ENCODE assay signal across 39 cellular contexts in the genomic region with DNA sequence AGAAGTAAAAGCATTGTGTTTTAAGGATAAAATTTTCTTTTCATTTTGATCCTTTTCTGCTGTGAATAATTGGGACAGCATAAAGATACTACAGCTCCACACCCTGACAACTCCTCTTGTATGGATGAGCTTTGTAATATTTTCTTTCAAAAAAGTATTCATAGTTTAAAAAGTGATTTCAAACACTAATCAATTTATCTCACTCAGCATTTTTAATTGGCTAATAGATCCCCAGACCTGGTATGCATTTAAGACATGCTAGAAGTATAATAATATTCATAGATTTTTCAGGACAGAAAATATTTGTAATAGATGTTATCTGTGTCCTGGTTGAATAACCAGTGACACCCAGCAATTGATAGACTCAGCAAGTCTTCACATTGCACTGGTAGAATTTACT.
"Had no signal": no experiment of that assay in that cellular context is flagged by ENCODE, and none has a peak within 500 bp of the region (broad histone marks: within the 10 kb centered on the region; RNA-seq: fewer than 3 reads in every experiment).

No MANE protein-coding gene starts in this region.

- H3K36me3 ChIP-seq: ascending aorta, cardiac muscle cell, WERI-Rb-1 had no signal

- H3K27ac Mint-ChIP-seq: activated CD4-positive, alpha-beta memory T cell treated with anti-CD3 and anti-CD28 coated beads, Interleukin-2, amount 10 ng/mL, durations not matched to agents 7 days and 5 days; activated CD4-positive, alpha-beta T cell treated with anti-CD3 and anti-CD28 coated beads for 36 hours; activated CD4-positive, alpha-beta T cell treated with anti-CD3 and anti-CD28 coated beads, Interleukin-2, amount 10 ng/mL, durations not matched to agents 7 days and 5 days; activated CD8-positive, alpha-beta memory T cell treated with anti-CD3 and anti-CD28 coated beads, Interleukin-2, amount 10 ng/mL, durations not matched to agents 7 days and 5 days; activated CD8-positive, alpha-beta T cell treated with anti-CD3 and anti-CD28 coated beads, Interleukin-2, amount 10 ng/mL, durations not matched to agents 7 days and 5 days; activated naive CD4-positive, alpha-beta T cell treated with anti-CD3 and anti-CD28 coated beads, Interleukin-2, amount 10 ng/mL, durations not matched to agents 7 days and 5 days; activated naive CD4-positive, alpha-beta T cell treated with anti-CD3 and anti-CD28 coated beads, Interleukin-2, amount 50 U/mL, for 24 hours; activated naive CD8-positive, alpha-beta T cell; activated naive CD8-positive, alpha-beta T cell treated with anti-CD3 and anti-CD28 coated beads, Interleukin-2, amount 10 ng/mL, durations not matched to agents 7 days and 5 days; activated naive CD8-positive, alpha-beta T cell treated with anti-CD3 and anti-CD28 coated beads, Interleukin-2, amount 50 U/mL, for 24 hours; activated T-cell treated with anti-CD3 and anti-CD28 coated beads, Interleukin-2, amount 50 U/mL, for 24 hours; activated T-helper 2 cell treated with anti-CD3 and anti-CD28 coated beads, Interferon-gamma antibody, Interleukin-2, Interleukin-4, amounts not matched to agents 10 μg/mL and 5 μg/mL and 100 μg/mL, durations not matched to agents 14 hours and 24 hours and 36 hours; brain; T-helper 1 cell treated with Interleukin-12 subunit alpha and Interleukin-12 subunit beta and Interleukin-4 antibody, amounts not matched to agents 30 μg/mL and 1 μg/mL, for 36 hours; T-helper 2 cell treated with Interferon-gamma antibody and Interleukin-4, amounts not matched to agents 5 μg/mL and 100 μg/mL, for 36 hours; WTC11 had no signal

- H3K27me3 Mint-ChIP-seq: activated CD4-positive, alpha-beta memory T cell treated with anti-CD3 and anti-CD28 coated beads, Interleukin-2, amount 10 ng/mL, durations not matched to agents 7 days and 5 days; activated CD4-positive, alpha-beta T cell treated with anti-CD3 and anti-CD28 coated beads for 36 hours; activated CD4-positive, alpha-beta T cell treated with anti-CD3 and anti-CD28 coated beads, Interleukin-2, amount 10 ng/mL, durations not matched to agents 7 days and 5 days; activated CD8-positive, alpha-beta memory T cell treated with anti-CD3 and anti-CD28 coated beads, Interleukin-2, amount 10 ng/mL, durations not matched to agents 7 days and 5 days; activated naive CD4-positive, alpha-beta T cell treated with anti-CD3 and anti-CD28 coated beads, Interleukin-2, amount 10 ng/mL, durations not matched to agents 7 days and 5 days; activated naive CD4-positive, alpha-beta T cell treated with anti-CD3 and anti-CD28 coated beads, Interleukin-2, amount 50 U/mL, for 24 hours; activated naive CD8-positive, alpha-beta T cell; activated naive CD8-positive, alpha-beta T cell treated with anti-CD3 and anti-CD28 coated beads, Interleukin-2, amount 10 ng/mL, durations not matched to agents 7 days and 5 days; activated naive CD8-positive, alpha-beta T cell treated with anti-CD3 and anti-CD28 coated beads, Interleukin-2, amount 50 U/mL, for 24 hours; activated T-cell treated with anti-CD3 and anti-CD28 coated beads, Interleukin-2, amount 50 U/mL, for 24 hours; brain; central memory CD8-positive, alpha-beta T cell had no signal

- H3K27ac ChIP-seq: ascending aorta, cardiac muscle cell, WERI-Rb-1 had no signal

- H3K36me3 Mint-ChIP-seq: activated CD8-positive, alpha-beta memory T cell treated with anti-CD3 and anti-CD28 coated beads, Interleukin-2, amount 10 ng/mL, durations not matched to agents 7 days and 5 days; activated naive CD4-positive, alpha-beta T cell treated with anti-CD3 and anti-CD28 coated beads, Interleukin-2, amount 10 ng/mL, durations not matched to agents 7 days and 5 days; activated naive CD4-positive, alpha-beta T cell treated with anti-CD3 and anti-CD28 coated beads, Interleukin-2, amount 50 U/mL, for 24 hours; activated naive CD8-positive, alpha-beta T cell; activated naive CD8-positive, alpha-beta T cell treated with anti-CD3 and anti-CD28 coated beads, Interleukin-2, amount 10 ng/mL, durations not matched to agents 7 days and 5 days; brain had no signal

- H3K9me3 Mint-ChIP-seq: activated CD4-positive, alpha-beta memory T cell treated with anti-CD3 and anti-CD28 coated beads, Interleukin-2, amount 10 ng/mL, durations not matched to agents 7 days and 5 days; activated naive CD4-positive, alpha-beta T cell treated with anti-CD3 and anti-CD28 coated beads, Interleukin-2, amount 10 ng/mL, durations not matched to agents 7 days and 5 days; activated naive CD8-positive, alpha-beta T cell treated with anti-CD3 and anti-CD28 coated beads, Interleukin-2, amount 10 ng/mL, durations not matched to agents 7 days and 5 days; activated T-cell treated with anti-CD3 and anti-CD28 coated beads, Interleukin-2, amount 50 U/mL, for 24 hours; brain; T-helper 2 cell treated with Interferon-gamma antibody and Interleukin-4, amounts not matched to agents 5 μg/mL and 100 μg/mL, for 36 hours had no signal

- H3K4me3 Mint-ChIP-seq: activated CD4-positive, alpha-beta memory T cell treated with anti-CD3 and anti-CD28 coated beads, Interleukin-2, amount 10 ng/mL, durations not matched to agents 7 days and 5 days; activated CD4-positive, alpha-beta T cell treated with anti-CD3 and anti-CD28 coated beads for 36 hours; activated CD4-positive, alpha-beta T cell treated with anti-CD3 and anti-CD28 coated beads, Interleukin-2, amount 10 ng/mL, durations not matched to agents 7 days and 5 days; activated CD8-positive, alpha-beta memory T cell treated with anti-CD3 and anti-CD28 coated beads, Interleukin-2, amount 10 ng/mL, durations not matched to agents 7 days and 5 days; activated CD8-positive, alpha-beta T cell treated with anti-CD3 and anti-CD28 coated beads, Interleukin-2, amount 10 ng/mL, durations not matched to agents 7 days and 5 days; activated naive CD4-positive, alpha-beta T cell treated with anti-CD3 and anti-CD28 coated beads, Interleukin-2, amount 10 ng/mL, durations not matched to agents 7 days and 5 days; activated naive CD4-positive, alpha-beta T cell treated with anti-CD3 and anti-CD28 coated beads, Interleukin-2, amount 50 U/mL, for 24 hours; activated naive CD8-positive, alpha-beta T cell; activated naive CD8-positive, alpha-beta T cell treated with anti-CD3 and anti-CD28 coated beads, Interleukin-2, amount 10 ng/mL, durations not matched to agents 7 days and 5 days; activated naive CD8-positive, alpha-beta T cell treated with anti-CD3 and anti-CD28 coated beads, Interleukin-2, amount 50 U/mL, for 24 hours; activated T-cell treated with anti-CD3 and anti-CD28 coated beads, Interleukin-2, amount 50 U/mL, for 24 hours; brain; central memory CD8-positive, alpha-beta T cell; T-helper 1 cell treated with Interleukin-12 subunit alpha and Interleukin-12 subunit beta and Interleukin-4 antibody, amounts not matched to agents 30 μg/mL and 1 μg/mL, for 36 hours; T-helper 2 cell treated with Interferon-gamma antibody and Interleukin-4, amounts not matched to agents 5 μg/mL and 100 μg/mL, for 36 hours; WTC11 had no signal

- H3K4me1 ChIP-seq: ascending aorta had no signal

- H3K4me1 Mint-ChIP-seq: activated CD4-positive, alpha-beta memory T cell treated with anti-CD3 and anti-CD28 coated beads, Interleukin-2, amount 10 ng/mL, durations not matched to agents 7 days and 5 days; activated CD4-positive, alpha-beta T cell treated with anti-CD3 and anti-CD28 coated beads for 36 hours; activated CD4-positive, alpha-beta T cell treated with anti-CD3 and anti-CD28 coated beads, Interleukin-2, amount 10 ng/mL, durations not matched to agents 7 days and 5 days; activated CD8-positive, alpha-beta memory T cell treated with anti-CD3 and anti-CD28 coated beads, Interleukin-2, amount 10 ng/mL, durations not matched to agents 7 days and 5 days; activated naive CD4-positive, alpha-beta T cell treated with anti-CD3 and anti-CD28 coated beads, Interleukin-2, amount 10 ng/mL, durations not matched to agents 7 days and 5 days; activated naive CD4-positive, alpha-beta T cell treated with anti-CD3 and anti-CD28 coated beads, Interleukin-2, amount 50 U/mL, for 24 hours; activated naive CD8-positive, alpha-beta T cell treated with anti-CD3 and anti-CD28 coated beads, Interleukin-2, amount 10 ng/mL, durations not matched to agents 7 days and 5 days; activated naive CD8-positive, alpha-beta T cell treated with anti-CD3 and anti-CD28 coated beads, Interleukin-2, amount 50 U/mL, for 24 hours; central memory CD8-positive, alpha-beta T cell had no signal

- ATAC-seq: activated CD4-positive, alpha-beta T cell treated with anti-CD3 and anti-CD28 coated beads for 36 hours; activated CD4-positive, CD25-positive, alpha-beta regulatory T cell treated with anti-CD3 and anti-CD28 coated beads, Interleukin-2, amount 50 U/mL, for 24 hours; activated CD8-positive, alpha-beta memory T cell treated with anti-CD3 and anti-CD28 coated beads, Interleukin-2, amount 10 ng/mL, durations not matched to agents 7 days and 5 days; activated CD8-positive, alpha-beta T cell treated with anti-CD3 and anti-CD28 coated beads, Interleukin-2, amount 10 ng/mL, durations not matched to agents 7 days and 5 days; activated naive CD8-positive, alpha-beta T cell treated with anti-CD3 and anti-CD28 coated beads, Interleukin-2, amount 50 U/mL, for 24 hours; WTC11 had no signal

- FAIRE-seq: bronchial epithelial cell, TTC549 had no signal

- DNase-seq: activated CD4-positive, alpha-beta memory T cell treated with anti-CD3 and anti-CD28 coated beads, Interleukin-2, amount 10 ng/mL, durations not matched to agents 7 days and 5 days; activated CD4-positive, alpha-beta T cell treated with anti-CD3 and anti-CD28 coated beads for 1 hour; activated CD4-positive, alpha-beta T cell treated with anti-CD3 and anti-CD28 coated beads for 36 hours; activated CD4-positive, alpha-beta T cell treated with anti-CD3 and anti-CD28 coated beads for 48 hours; activated CD4-positive, alpha-beta T cell treated with anti-CD3 and anti-CD28 coated beads, Interleukin-2, amount 10 ng/mL, durations not matched to agents 7 days and 5 days; activated CD4-positive, alpha-beta T cell treated with anti-CD3 and anti-CD28 coated beads, Interleukin-2, amount 50 U/mL, for 48 hours; activated CD4-positive, CD25-positive, alpha-beta regulatory T cell; activated CD8-positive, alpha-beta memory T cell treated with anti-CD3 and anti-CD28 coated beads for 24 hours; activated CD8-positive, alpha-beta memory T cell treated with anti-CD3 and anti-CD28 coated beads, Interleukin-2, amount 10 ng/mL, durations not matched to agents 7 days and 5 days; activated CD8-positive, alpha-beta memory T cell treated with anti-CD3 and anti-CD28 coated beads, Interleukin-2, amount 50 U/mL, for 48 hours; activated CD8-positive, alpha-beta T cell treated with anti-CD3 and anti-CD28 coated beads, Interleukin-2, amount 10 ng/mL, durations not matched to agents 7 days and 5 days; activated effector memory CD4-positive, alpha-beta T cell treated with Interleukin-2 at 50 U/mL for 16 hours; activated gamma-delta T cell; activated naive CD4-positive, alpha-beta T cell treated with anti-CD3 and anti-CD28 coated beads, Interleukin-2, amount 10 ng/mL, durations not matched to agents 7 days and 5 days; activated naive CD4-positive, alpha-beta T cell treated with Interleukin-2 at 50 U/mL for 16 hours; activated naive CD8-positive, alpha-beta T cell treated with anti-CD3 and anti-CD28 coated beads, Interleukin-2, amount 10 ng/mL, durations not matched to agents 7 days and 5 days; activated naive CD8-positive, alpha-beta T cell treated with anti-CD3 and anti-CD28 coated beads, Interleukin-2, amount 50 U/mL, for 24 hours; activated T-cell treated with anti-CD3 and anti-CD28 coated beads, Interleukin-2, amount 50 U/mL, for 24 hours; activated T-cell treated with anti-CD3 and anti-CD28 coated beads, Interleukin-2, amount 50 U/mL, for 48 hours; amygdala; anterior cingulate cortex; caudate nucleus; cerebellar nuclear complex; T-helper 2 cell; T-helper 9 cell; WERI-Rb-1 had no signal

- H3K9me3 ChIP-seq: ascending aorta had no signal

- H3K27me3 ChIP-seq: ascending aorta, cardiac muscle cell had no signal

- H3K4me3 ChIP-seq: ascending aorta, cardiac muscle cell had no signal
